In the genomic region with DNA sequence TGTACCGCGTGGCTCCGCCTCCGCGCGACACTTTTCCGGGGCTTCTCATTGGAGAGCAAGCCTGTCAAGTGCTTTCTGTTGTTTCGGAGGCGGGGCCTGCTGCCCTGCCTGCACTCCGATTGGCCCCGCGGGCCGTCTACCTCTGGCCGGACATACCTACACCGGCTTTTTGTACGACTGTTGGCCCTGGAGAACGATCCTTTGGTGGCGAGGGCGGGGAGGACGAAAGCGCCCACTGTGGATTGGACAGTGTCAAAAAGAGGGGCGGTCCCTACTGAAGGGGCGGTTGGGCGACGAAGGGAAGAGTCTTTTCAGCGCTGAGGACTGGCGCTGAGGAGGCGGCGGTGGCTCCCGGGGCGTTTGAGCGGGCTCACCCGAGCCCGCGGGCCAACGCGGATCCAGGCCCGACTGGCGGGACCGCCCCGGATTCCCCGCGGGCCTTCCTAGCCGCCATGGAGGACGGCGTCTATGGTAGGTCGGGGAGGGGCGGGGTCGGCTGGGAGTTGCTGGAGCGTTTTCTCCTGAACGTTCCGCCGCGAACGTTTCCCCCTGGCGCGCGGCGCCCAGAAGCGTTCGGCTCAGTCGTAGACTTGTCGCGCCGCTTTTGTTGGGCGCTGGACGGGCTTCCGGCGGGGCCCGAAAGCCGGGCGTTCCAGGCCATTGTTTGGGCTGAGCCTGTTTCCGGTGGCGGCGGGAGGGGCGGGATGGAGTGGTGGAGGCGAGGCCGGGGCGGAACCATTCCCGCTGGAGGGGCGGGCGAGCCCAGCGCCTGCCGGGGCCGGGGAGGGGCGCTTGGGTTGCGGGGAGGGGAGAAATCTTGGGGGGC, we compare ENCODE assay signal across 1 cellular context.
TF ChIP-seq lines count a peak whose summit lies in the region.

A gene with protein sequence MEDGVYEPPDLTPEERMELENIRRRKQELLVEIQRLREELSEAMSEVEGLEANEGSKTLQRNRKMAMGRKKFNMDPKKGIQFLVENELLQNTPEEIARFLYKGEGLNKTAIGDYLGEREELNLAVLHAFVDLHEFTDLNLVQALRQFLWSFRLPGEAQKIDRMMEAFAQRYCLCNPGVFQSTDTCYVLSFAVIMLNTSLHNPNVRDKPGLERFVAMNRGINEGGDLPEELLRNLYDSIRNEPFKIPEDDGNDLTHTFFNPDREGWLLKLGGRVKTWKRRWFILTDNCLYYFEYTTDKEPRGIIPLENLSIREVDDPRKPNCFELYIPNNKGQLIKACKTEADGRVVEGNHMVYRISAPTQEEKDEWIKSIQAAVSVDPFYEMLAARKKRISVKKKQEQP (plus strand): TSS at position 314 of the 826 bp plus-strand sequence. CDS start 139 bp downstream, at position 453.

TF ChIP-seq in HepG2, 621 proteins besides CTCF, POLR2A, EP300 and RAD21 (continued from another document and continues in another):
- TF ChIP-seq NFAT5 (CRISPR knock-in tag; IDR thresholded peaks at IDR 0.05) (peak; percentile 55; the same call in 1 of the 2 replicates), NR2F1 (CRISPR knock-in tag; IDR thresholded peaks at IDR 0.05) (no peak), ZNF256 (CRISPR knock-in tag; conservative IDR thresholded peaks at IDR 0.05) (0 out of 2 replicates have a peak, but pooled peaks have one; percentile 56), XRCC5 (optimal IDR thresholded peaks at IDR 0.05; ENCODE audit: low read length) (peak; percentile 64), MBNL3 (CRISPR knock-in tag; conservative IDR thresholded peaks at IDR 0.05) (no peak), TSC22D2 (CRISPR knock-in tag; IDR thresholded peaks at IDR 0.05; ENCODE audit: borderline replicate concordance) (peak; percentile 37; the same call in 1 of the 2 replicates), ZNF138 (CRISPR knock-in tag; IDR thresholded peaks at IDR 0.05; ENCODE audit: low read depth) (no peak), KDM3A (CRISPR knock-in tag; IDR thresholded peaks at IDR 0.05; ENCODE audit: low read depth) (no peak; the same call in 1 of the 2 replicates), PBX3 (CRISPR knock-in tag; IDR thresholded peaks at IDR 0.05; ENCODE audit: borderline replicate concordance) (peak; percentile 89; the same call in 1 of the 2 replicates), ISX (CRISPR knock-in tag; conservative IDR thresholded peaks at IDR 0.05) (no peak), ZNF577 (CRISPR knock-in tag; IDR thresholded peaks at IDR 0.05; ENCODE audit: borderline replicate concordance, low read depth) (no peak), MAF1 (CRISPR knock-in tag; IDR thresholded peaks at IDR 0.05; ENCODE audit: borderline replicate concordance) (peak; percentile 26; the same call in 1 of the 2 replicates), ZNF382 (CRISPR knock-in tag; IDR thresholded peaks at IDR 0.05; ENCODE audit: borderline replicate concordance) (no peak), ZNF530 (CRISPR knock-in tag; IDR thresholded peaks at IDR 0.05; ENCODE audit: low read depth) (no peak), KLF16 (CRISPR knock-in tag; IDR thresholded peaks at IDR 0.05) (peak in 1 of 2 experiments; percentile 40; a peak in 1 of 4 replicates), TP53 (CRISPR knock-in tag; conservative IDR thresholded peaks at IDR 0.05) (0 out of 2 replicates have a peak, but pooled peaks have one; percentile 38), CBX1 (IDR thresholded peaks at IDR 0.05; ENCODE audit: low read depth) (no peak), NR2C2 (CRISPR knock-in tag; IDR thresholded peaks at IDR 0.05; ENCODE audit: borderline replicate concordance) (no peak), ZNF263 (CRISPR knock-in tag; IDR thresholded peaks at IDR 0.05) (no peak), ZNF124 (CRISPR knock-in tag; IDR thresholded peaks at IDR 0.05) (no peak), ATAD3A (CRISPR knock-in tag; IDR thresholded peaks at IDR 0.05) (no peak), ZNF768 (CRISPR knock-in tag; IDR thresholded peaks at IDR 0.05) (no peak; the same call in 1 of the 2 replicates), ZNF468 (CRISPR knock-in tag; IDR thresholded peaks at IDR 0.05) (no peak), CHCHD3 (CRISPR knock-in tag; IDR thresholded peaks at IDR 0.05) (no peak), ZBTB1 (CRISPR knock-in tag; IDR thresholded peaks at IDR 0.05; ENCODE audit: borderline replicate concordance) (no peak), NONO (IDR thresholded peaks at IDR 0.05) (no peak), NONO (CRISPR knock-in tag; conservative IDR thresholded peaks at IDR 0.05) (peak; percentile 53; the same call in 1 of the 2 replicates), NR0B2 (CRISPR knock-in tag; IDR thresholded peaks at IDR 0.05) (no peak), RXRB (CRISPR knock-in tag; IDR thresholded peaks at IDR 0.05; ENCODE audit: borderline replicate concordance) (0 out of 2 replicates have a peak, but pooled peaks have one; percentile 27), EZH2 (conservative IDR thresholded peaks at IDR 0.05; ENCODE audit: low read depth, low read length) (no peak), ZNF136 (CRISPR knock-in tag; IDR thresholded peaks at IDR 0.05; ENCODE audit: low read depth) (no peak), CHD4 (IDR thresholded peaks at IDR 0.05; ENCODE audit: borderline replicate concordance, low read length) (no peak), ZBTB43 (CRISPR knock-in tag; conservative IDR thresholded peaks at IDR 0.05) (peak; percentile 48; the same call in 1 of the 2 replicates), ERF (CRISPR knock-in tag; IDR thresholded peaks at IDR 0.05) (peak; percentile 16; the same call in 1 of the 2 replicates), WIZ (CRISPR knock-in tag; IDR thresholded peaks at IDR 0.05) (no peak; the same call in 1 of the 2 replicates), ZNF121 (CRISPR knock-in tag; IDR thresholded peaks at IDR 0.05) (no peak), KLF9 (CRISPR knock-in tag; IDR thresholded peaks at IDR 0.05; ENCODE audit: low read depth) (no peak)
- TF ChIP-seq, protein P1, sequence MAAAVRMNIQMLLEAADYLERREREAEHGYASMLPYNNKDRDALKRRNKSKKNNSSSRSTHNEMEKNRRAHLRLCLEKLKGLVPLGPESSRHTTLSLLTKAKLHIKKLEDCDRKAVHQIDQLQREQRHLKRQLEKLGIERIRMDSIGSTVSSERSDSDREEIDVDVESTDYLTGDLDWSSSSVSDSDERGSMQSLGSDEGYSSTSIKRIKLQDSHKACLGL (CRISPR knock-in tag; IDR thresholded peaks at IDR 0.05) = no peak; the same call in 1 of the 2 replicates
- TF ChIP-seq, protein P2, sequence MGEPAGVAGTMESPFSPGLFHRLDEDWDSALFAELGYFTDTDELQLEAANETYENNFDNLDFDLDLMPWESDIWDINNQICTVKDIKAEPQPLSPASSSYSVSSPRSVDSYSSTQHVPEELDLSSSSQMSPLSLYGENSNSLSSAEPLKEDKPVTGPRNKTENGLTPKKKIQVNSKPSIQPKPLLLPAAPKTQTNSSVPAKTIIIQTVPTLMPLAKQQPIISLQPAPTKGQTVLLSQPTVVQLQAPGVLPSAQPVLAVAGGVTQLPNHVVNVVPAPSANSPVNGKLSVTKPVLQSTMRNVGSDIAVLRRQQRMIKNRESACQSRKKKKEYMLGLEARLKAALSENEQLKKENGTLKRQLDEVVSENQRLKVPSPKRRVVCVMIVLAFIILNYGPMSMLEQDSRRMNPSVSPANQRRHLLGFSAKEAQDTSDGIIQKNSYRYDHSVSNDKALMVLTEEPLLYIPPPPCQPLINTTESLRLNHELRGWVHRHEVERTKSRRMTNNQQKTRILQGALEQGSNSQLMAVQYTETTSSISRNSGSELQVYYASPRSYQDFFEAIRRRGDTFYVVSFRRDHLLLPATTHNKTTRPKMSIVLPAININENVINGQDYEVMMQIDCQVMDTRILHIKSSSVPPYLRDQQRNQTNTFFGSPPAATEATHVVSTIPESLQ (CRISPR knock-in tag; conservative IDR thresholded peaks at IDR 0.05) = no peak
- TF ChIP-seq, protein P3, sequence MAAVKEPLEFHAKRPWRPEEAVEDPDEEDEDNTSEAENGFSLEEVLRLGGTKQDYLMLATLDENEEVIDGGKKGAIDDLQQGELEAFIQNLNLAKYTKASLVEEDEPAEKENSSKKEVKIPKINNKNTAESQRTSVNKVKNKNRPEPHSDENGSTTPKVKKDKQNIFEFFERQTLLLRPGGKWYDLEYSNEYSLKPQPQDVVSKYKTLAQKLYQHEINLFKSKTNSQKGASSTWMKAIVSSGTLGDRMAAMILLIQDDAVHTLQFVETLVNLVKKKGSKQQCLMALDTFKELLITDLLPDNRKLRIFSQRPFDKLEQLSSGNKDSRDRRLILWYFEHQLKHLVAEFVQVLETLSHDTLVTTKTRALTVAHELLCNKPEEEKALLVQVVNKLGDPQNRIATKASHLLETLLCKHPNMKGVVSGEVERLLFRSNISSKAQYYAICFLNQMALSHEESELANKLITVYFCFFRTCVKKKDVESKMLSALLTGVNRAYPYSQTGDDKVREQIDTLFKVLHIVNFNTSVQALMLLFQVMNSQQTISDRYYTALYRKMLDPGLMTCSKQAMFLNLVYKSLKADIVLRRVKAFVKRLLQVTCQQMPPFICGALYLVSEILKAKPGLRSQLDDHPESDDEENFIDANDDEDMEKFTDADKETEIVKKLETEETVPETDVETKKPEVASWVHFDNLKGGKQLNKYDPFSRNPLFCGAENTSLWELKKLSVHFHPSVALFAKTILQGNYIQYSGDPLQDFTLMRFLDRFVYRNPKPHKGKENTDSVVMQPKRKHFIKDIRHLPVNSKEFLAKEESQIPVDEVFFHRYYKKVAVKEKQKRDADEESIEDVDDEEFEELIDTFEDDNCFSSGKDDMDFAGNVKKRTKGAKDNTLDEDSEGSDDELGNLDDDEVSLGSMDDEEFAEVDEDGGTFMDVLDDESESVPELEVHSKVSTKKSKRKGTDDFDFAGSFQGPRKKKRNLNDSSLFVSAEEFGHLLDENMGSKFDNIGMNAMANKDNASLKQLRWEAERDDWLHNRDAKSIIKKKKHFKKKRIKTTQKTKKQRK (IDR thresholded peaks at IDR 0.05; ENCODE audit: low read length) = peak; percentile 86
- TF ChIP-seq, protein P4, sequence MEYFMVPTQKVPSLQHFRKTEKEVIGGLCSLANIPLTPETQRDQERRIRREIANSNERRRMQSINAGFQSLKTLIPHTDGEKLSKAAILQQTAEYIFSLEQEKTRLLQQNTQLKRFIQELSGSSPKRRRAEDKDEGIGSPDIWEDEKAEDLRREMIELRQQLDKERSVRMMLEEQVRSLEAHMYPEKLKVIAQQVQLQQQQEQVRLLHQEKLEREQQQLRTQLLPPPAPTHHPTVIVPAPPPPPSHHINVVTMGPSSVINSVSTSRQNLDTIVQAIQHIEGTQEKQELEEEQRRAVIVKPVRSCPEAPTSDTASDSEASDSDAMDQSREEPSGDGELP (IDR thresholded peaks at IDR 0.05; ENCODE audit: borderline replicate concordance, low read depth) = no peak
